9 cellular contexts compared by ENCODE assay signal in genomic region chr5:172768098-172768572, GRCh38. TPM values are rescaled to one million over a fixed set of nuclear protein-coding genes. Genes with fewer than 3 reads are reported as not detected.
DNase-seq lines count a peak whose midpoint lies in the region; ATAC-seq and TF ChIP-seq lines count a peak whose summit lies in the region.
"Had no signal": no experiment of that assay in that cellular context is flagged by ENCODE, and none has a peak within 500 bp of the region (broad histone marks: within the 10 kb centered on the region; RNA-seq: fewer than 3 reads in every experiment).

No MANE protein-coding gene starts in this region.

- TF ChIP-seq CTCF in Calu3 (IDR thresholded peaks at IDR 0.05; ENCODE audit: unreplicated experiment) (no peak), astrocyte of the cerebellum (IDR thresholded peaks at IDR 0.05; ENCODE audit: low read depth, low read length, missing control alignments) (no peak), GM13976 (IDR thresholded peaks at IDR 0.05; ENCODE audit: borderline replicate concordance, control extremely low read depth, extremely low read depth, insufficient read depth, missing control alignments) (no peak)

- peak overlapping the region; percentile 100 for H3K27ac ChIP-seq in skeletal muscle tissue (ENCODE audit: low read depth, low read length)

- intact Hi-C loops in Calu3 (cut with micrococcal nuclease; ENCODE audit: unreplicated experiment), result no loop called here

- DNase-seq in Calu3 (no peak), astrocyte of the cerebellum (ENCODE audit: low read depth) (no peak), left lobe of liver (ENCODE audit: low spot score) (no peak), GM13976 (ENCODE audit: low spot score) (no peak)
- DNase-seq: activated CD8-positive, alpha-beta memory T cell treated with anti-CD3 and anti-CD28 coated beads, Interleukin-2, amount 50 U/mL, for 48 hours had no signal

- peaks cover 66% of the 10 kb centered on the region for H3K4me1 Mint-ChIP-seq in Calu3 (ENCODE audit: low read depth, unreplicated experiment)

- H3K4me1 ChIP-seq in skeletal muscle tissue (ENCODE audit: control insufficient read depth in 3 of 3, insufficient read depth in 3 of 3, low read length in 3 of 3), result peaks cover 47 to 59% (median 56%) of the 10 kb centered on the region in 3 donors

- H3K9me3 Mint-ChIP-seq in Calu3 (ENCODE audit: low read depth, unreplicated experiment), result no peaks in the 10 kb centered on the region

- BruUV-seq in Calu3 (replicated peaks; lab: Mats Ljungman, UMichigan), result no TSS peak

- ATAC-seq in left lobe of liver (peak; percentile 0), HG03025 (IDR thresholded peaks at IDR 0.05; ENCODE audit: low FRiP score, unreplicated experiment) (no peak), GM19467 (IDR thresholded peaks at IDR 0.05; ENCODE audit: unreplicated experiment) (no peak), GM18909 (IDR thresholded peaks at IDR 0.05; ENCODE audit: poor library complexity, unreplicated experiment) (no peak)

- H3K4me3 ChIP-seq in astrocyte of the cerebellum (ENCODE audit: low read depth, low read length) (peak overlapping the region; percentile 69), skeletal muscle tissue (ENCODE audit: low read length in 3 of 3) (peak overlapping the region; percentile 91 to 100 (median 99))

- peaks cover 94% of the 10 kb centered on the region for H3K36me3 Mint-ChIP-seq in Calu3 (ENCODE audit: insufficient read depth, unreplicated experiment)

- no peaks in the 10 kb centered on the region for H3K9me3 ChIP-seq in skeletal muscle tissue (ENCODE audit: control insufficient read depth in 3 of 3, low read length in 3 of 3)

- H3K27me3 ChIP-seq in skeletal muscle tissue (ENCODE audit: control insufficient read depth in 3 of 3, insufficient read depth in 3 of 3, low read length in 3 of 3), result no peaks in the 10 kb centered on the region

- in situ Hi-C loops in astrocyte of the cerebellum (cut with HindIII; ENCODE audit: low sequenced_read_pairs), result no loop called here
- in situ Hi-C loops in GM13976 (cut with MboI; ENCODE audit: low sequenced_read_pairs, unreplicated experiment), result no loop called here

- H3K9ac ChIP-seq in skeletal muscle tissue (ENCODE audit: low read depth in 1 of 3, low read length in 3 of 3), result peak overlapping the region; percentile 100

- CTCF ChIA-PET in Calu3 (lab: Charles Lee), result interaction anchor here (0.7 to 1.4 kb wide), 3 partner anchors 131 to 974 kb away, joined by 3 to 4 read pairs (median 3); no protein-coding TSS in a partner anchor

- peak overlapping the region; percentile 88 for H3K4me3 Mint-ChIP-seq in Calu3 (ENCODE audit: low read depth, unreplicated experiment)

- no peaks in the 10 kb centered on the region for H3K27me3 Mint-ChIP-seq in Calu3 (ENCODE audit: unreplicated experiment)

- H3K36me3 ChIP-seq in skeletal muscle tissue (ENCODE audit: control insufficient read depth in 3 of 3, insufficient read depth in 3 of 3, low read length in 3 of 3), result peaks cover 24 to 34% (median 25%) of the 10 kb centered on the region in 3 donors

- H3K27ac Mint-ChIP-seq in Calu3 (ENCODE audit: unreplicated experiment), result peak overlapping the region; percentile 95

RNA-seq across cellular contexts. Expression of gene DUSP1, which starts 2.9 kb away (rescaled TPM):
- 38.1 and 50.5 TPM in 2 replicates for total RNA-seq in Calu3 (2022)
- total RNA-seq in left lobe of liver, result 145 TPM
- total RNA-seq in skeletal muscle tissue, result 67.3 TPM
